In the genomic region with DNA sequence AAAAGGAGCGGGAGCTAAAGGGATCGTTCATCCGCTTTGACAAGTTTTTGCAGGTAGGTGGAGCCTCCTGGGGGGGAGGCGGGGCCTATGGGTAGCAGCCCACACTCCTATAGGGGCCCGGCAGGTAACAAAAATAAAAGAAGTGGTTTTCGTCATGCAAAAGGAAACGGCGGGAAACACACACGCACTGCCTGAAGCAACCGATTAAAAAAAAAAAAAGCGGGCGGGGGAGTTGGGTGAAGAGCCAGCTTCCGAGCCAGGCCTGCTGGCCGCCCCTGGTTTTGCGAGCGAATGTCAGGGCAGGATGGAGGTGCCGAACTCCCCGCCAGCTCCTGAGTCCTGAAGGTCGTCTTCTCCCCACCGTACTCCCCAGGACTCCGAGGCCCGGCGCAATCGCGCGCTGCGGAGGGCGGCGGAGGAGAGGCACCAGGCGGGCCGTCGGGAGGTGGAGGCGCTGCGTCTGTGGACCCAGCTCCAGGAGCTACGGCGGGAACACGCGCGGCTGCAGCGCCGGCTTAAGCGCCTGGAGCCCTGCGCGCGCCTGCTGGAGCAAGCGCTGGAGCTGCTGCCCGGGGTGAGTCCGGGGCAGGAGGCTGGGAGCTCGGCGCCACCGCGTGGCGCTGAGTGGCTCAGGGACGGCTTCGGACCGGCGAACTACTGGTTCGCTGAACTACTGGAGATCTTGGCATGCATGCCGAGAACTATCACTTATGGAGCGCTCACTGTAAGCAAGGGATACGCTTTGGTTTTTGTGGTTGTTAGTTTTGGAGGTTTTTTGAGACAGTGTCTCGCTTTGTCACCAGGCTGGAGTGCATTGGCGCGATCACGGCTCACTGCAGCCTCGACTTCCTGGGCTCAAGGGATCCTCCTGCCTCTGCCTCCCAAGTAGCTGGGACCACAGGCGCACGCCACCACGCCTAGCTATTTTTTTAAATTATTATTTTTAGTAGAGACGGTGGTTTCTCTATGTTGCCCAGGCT, we compare ENCODE assay signal across 8 cellular contexts. TPM values are rescaled to one million over a fixed set of nuclear protein-coding genes. Genes with fewer than 3 reads are reported as not detected.
DNase-seq lines count a peak whose midpoint lies in the region; ATAC-seq and TF ChIP-seq lines count a peak whose summit lies in the region.

No MANE protein-coding gene starts in this region.

- DNase-seq in NCI-H2081 (lab: John Stamatoyannopoulos, UW) = peak; percentile 59 to 80
- DNase-seq in NCI-H2081 treated with DMSO at 0.1 percent for 48 hours (lab: John Stamatoyannopoulos, UW) = no peak
- peak; percentile 78 for DNase-seq in HT1080 (ENCODE audit: low read depth)
- DNase-seq in NT2/D1 (ENCODE audit: low read depth, low spot score) = peak; percentile 72
- DNase-seq in activated T-cell treated with anti-CD3 and anti-CD28 coated beads for 24 hours (ENCODE audit: low read depth) = peak; percentile 38
- peak; percentile 58 to 67 for DNase-seq in erythroblast (lab: John Stamatoyannopoulos, UW)

- peak overlapping the region; percentile 71 for H3K27ac Mint-ChIP-seq in stimulated activated memory B cell treated with anti-CD40 and anti-IgM and Interleukin-4, amounts not matched to agents 10 μg/mL and 1 μg/mL and 100 μg/mL, for 72 hours

- peaks cover 19% of the 10 kb centered on the region for H3K36me3 Mint-ChIP-seq in stimulated activated memory B cell treated with anti-CD40 and anti-IgM and Interleukin-4, amounts not matched to agents 10 μg/mL and 1 μg/mL and 100 μg/mL, for 72 hours

- H3K4me1 ChIP-seq in NT2/D1 (ENCODE audit: insufficient read depth, insufficient read length) (peaks cover 28% of the 10 kb centered on the region), mucosa of stomach (ENCODE audit: control insufficient read depth, insufficient read depth, low read length) (peaks cover 54% of the 10 kb centered on the region)

- H3K4me3 ChIP-seq in NT2/D1 (ENCODE audit: insufficient read length, low read depth) (peak overlapping the region; percentile 49), mucosa of stomach (ENCODE audit: low read length) (peak overlapping the region; percentile 0)

- peak; percentile 84 for ATAC-seq in stimulated activated memory B cell treated with anti-CD40 and anti-IgM and Interleukin-4, amounts not matched to agents 10 μg/mL and 1 μg/mL and 100 μg/mL, for 72 hours

- H3K9ac ChIP-seq in NT2/D1 (ENCODE audit: insufficient read length, low read depth) = peak overlapping the region; percentile 85
- H3K9ac ChIP-seq in mucosa of stomach (ENCODE audit: low read length) = peak overlapping the region; percentile 51

- peaks cover 36% of the 10 kb centered on the region for H3K27me3 Mint-ChIP-seq in stimulated activated memory B cell treated with anti-CD40 and anti-IgM and Interleukin-4, amounts not matched to agents 10 μg/mL and 1 μg/mL and 100 μg/mL, for 72 hours

- H3K4me1 Mint-ChIP-seq in stimulated activated memory B cell treated with anti-CD40 and anti-IgM and Interleukin-4, amounts not matched to agents 10 μg/mL and 1 μg/mL and 100 μg/mL, for 72 hours = peaks cover 44% of the 10 kb centered on the region

- H3K9me3 Mint-ChIP-seq in stimulated activated memory B cell treated with anti-CD40 and anti-IgM and Interleukin-4, amounts not matched to agents 10 μg/mL and 1 μg/mL and 100 μg/mL, for 72 hours = no peaks in the 10 kb centered on the region

- H3K4me3 Mint-ChIP-seq in stimulated activated memory B cell treated with anti-CD40 and anti-IgM and Interleukin-4, amounts not matched to agents 10 μg/mL and 1 μg/mL and 100 μg/mL, for 72 hours = peak overlapping the region; percentile 86

- H3K36me3 ChIP-seq in NT2/D1 (ENCODE audit: insufficient read depth, insufficient read length, low read length) = peaks cover 18% of the 10 kb centered on the region
- no peaks in the 10 kb centered on the region for H3K36me3 ChIP-seq in mucosa of stomach (ENCODE audit: control insufficient read depth, insufficient read depth, low read length)

- H3K9me3 ChIP-seq in NT2/D1 (ENCODE audit: insufficient read depth, low read length) (no peaks in the 10 kb centered on the region), mucosa of stomach (ENCODE audit: control insufficient read depth, low read length) (no peaks in the 10 kb centered on the region)

- TF ChIP-seq POLR2A in erythroblast (IDR thresholded peaks at IDR 0.05; ENCODE audit: low read length) = no peak

- H3K27me3 ChIP-seq in NT2/D1 (ENCODE audit: insufficient read depth, insufficient read length) (peaks cover 54% of the 10 kb centered on the region), mucosa of stomach (ENCODE audit: control insufficient read depth, insufficient read depth, low read length) (peaks cover 22% of the 10 kb centered on the region)

RNA-seq across cellular contexts. Expression of a gene that starts 3.6 kb away (rescaled TPM):
- total RNA-seq in HT1080 (2014; rRNA removed; shearing (Covaris generic)) = not detected in 2 replicates
- not detected in 2 replicates for polyA plus RNA-seq in HT1080 (2015; cell fraction: cytosol; rRNA removed)
- not detected in 2 replicates for polyA plus RNA-seq in HT1080 (2015; cell fraction: nucleus; rRNA removed)

RNA-seq across cellular contexts. Expression of a gene that starts 17.6 kb away (rescaled TPM):
- not detected in 2 replicates for total RNA-seq in HT1080 (2014; rRNA removed; shearing (Covaris generic))
- polyA plus RNA-seq in HT1080 (2015; cell fraction: cytosol; rRNA removed) = not detected in 2 replicates
- polyA plus RNA-seq in HT1080 (2015; cell fraction: nucleus; rRNA removed) = 0.30 TPM in 1 of 2 replicates, not detected in the other

RNA-seq across cellular contexts. Expression of a gene that starts 32.2 kb away (rescaled TPM):
- total RNA-seq in HT1080 (2014; rRNA removed; shearing (Covaris generic)) = 85.1 and 86.1 TPM in 2 replicates
- 56.7 and 62.2 TPM in 2 replicates for polyA plus RNA-seq in HT1080 (2015; cell fraction: cytosol; rRNA removed)
- 91.0 and 105 TPM in 2 replicates for polyA plus RNA-seq in HT1080 (2015; cell fraction: nucleus; rRNA removed)

RNA-seq across cellular contexts. Expression of a gene that starts 32.4 kb away (rescaled TPM):
- 50.0 and 58.8 TPM in 2 replicates for total RNA-seq in HT1080 (2014; rRNA removed; shearing (Covaris generic))
- polyA plus RNA-seq in HT1080 (2015; cell fraction: cytosol; rRNA removed) = 37.7 and 41.2 TPM in 2 replicates
- polyA plus RNA-seq in HT1080 (2015; cell fraction: nucleus; rRNA removed) = 15.7 and 19.1 TPM in 2 replicates
